ENCODE assay signal across 8 cellular contexts in genomic region chr6:7542878-7543394, GRCh38. TPM values are rescaled to one million over a fixed set of nuclear protein-coding genes. Genes with fewer than 3 reads are reported as not detected.
DNase-seq lines count a peak whose midpoint lies in the region; ATAC-seq and TF ChIP-seq lines count a peak whose summit lies in the region.

No MANE protein-coding gene starts in this region.

- H3K4me3 ChIP-seq in AG09309 (ENCODE audit: control insufficient read depth, low read depth, low read length), result peak overlapping the region; percentile 78
- H3K4me3 ChIP-seq in iPS DF 6.9 (ENCODE audit: low read length), result peak overlapping the region; percentile 82
- peak overlapping the region; percentile 91 for H3K4me3 ChIP-seq in skeletal muscle satellite cell (ENCODE audit: low read length)

- no peaks in the 10 kb centered on the region for H3K36me3 ChIP-seq in iPS DF 6.9 (ENCODE audit: control insufficient read depth, insufficient read depth, low read length)
- H3K36me3 ChIP-seq in skeletal muscle satellite cell (ENCODE audit: insufficient read depth, low read length), result no peaks in the 10 kb centered on the region

- H3K4me1 ChIP-seq in iPS DF 6.9 (ENCODE audit: control insufficient read depth, insufficient read depth, low read length), result peaks cover 3% of the 10 kb centered on the region; the same call in 1 of the 2 replicates
- peaks cover 20% of the 10 kb centered on the region for H3K4me1 ChIP-seq in skeletal muscle satellite cell (ENCODE audit: control insufficient read depth, insufficient read depth, low read length)

- no peaks in the 10 kb centered on the region; the same call in 1 of the 2 replicates for H3K27me3 ChIP-seq in iPS DF 6.9 (ENCODE audit: control insufficient read depth, insufficient read depth, low read length)
- no peaks in the 10 kb centered on the region for H3K27me3 ChIP-seq in skeletal muscle satellite cell (ENCODE audit: control insufficient read depth, insufficient read depth, low read length)

- no peak for ATAC-seq in HG03378 (IDR thresholded peaks at IDR 0.05; ENCODE audit: unreplicated experiment)

- H3K9me3 ChIP-seq in iPS DF 6.9 (ENCODE audit: control insufficient read depth, insufficient read depth, low read length) (no peaks in the 10 kb centered on the region), skeletal muscle satellite cell (replicated peaks; ENCODE audit: low read length) (no peaks in the 10 kb centered on the region)

- H3K4me2 ChIP-seq in skeletal muscle satellite cell (ENCODE audit: low read length), result peak overlapping the region; percentile 95

- no CpG with 5 or more reads among the region's 31 CpGs for WGBS in iPS DF 6.9 (ENCODE audit: insufficient coverage, insufficient read length)

- DNase-seq in AG09309 (ENCODE audit: low read depth) (peak; percentile 46), HT-29 (ENCODE audit: low spot score) (peak; percentile 67), amniotic stem cell (lab: John Stamatoyannopoulos, UW) (peak; percentile 75), iPS DF 6.9 (ENCODE audit: low read depth, low spot score) (no peak), nucleus accumbens (lab: John Stamatoyannopoulos, UW) (no peak), caudate nucleus (lab: John Stamatoyannopoulos, UW) (no peak)

- H3K27ac ChIP-seq in iPS DF 6.9 (ENCODE audit: low read length) (no peak overlapping the region), caudate nucleus (ENCODE audit: low read depth, low read length) (no peak overlapping the region)

- no peak for TF ChIP-seq CTCF in AG09309 (IDR thresholded peaks at IDR 0.05; ENCODE audit: control insufficient read depth, insufficient read depth, low read depth, low read length, missing control alignments)

- peak overlapping the region; percentile 91 for H3K9ac ChIP-seq in skeletal muscle satellite cell (ENCODE audit: low read depth, low read length)

RNA-seq across cellular contexts. Expression of gene DSP, which starts 1.5 kb away (rescaled TPM):
- 28.0 and 29.7 TPM in 2 replicates for total RNA-seq in HT-29 (2014; rRNA removed; shearing (Covaris generic))
- total RNA-seq in skeletal muscle satellite cell (2012; rRNA removed), result 0.76 and 2.4 TPM in 2 replicates

RNA-seq across cellular contexts. Expression of gene SNRNP48, which starts 47.1 kb away (rescaled TPM):
- 7.6 and 9.3 TPM in 2 replicates for total RNA-seq in HT-29 (2014; rRNA removed; shearing (Covaris generic))
- 9.8 and 13.7 TPM in 2 replicates for total RNA-seq in skeletal muscle satellite cell (2012; rRNA removed)

Comparison
In these comparisons a context has a peak if more than half of its experiments do, and no peak if none do; other contexts are left out.
1. DNase-seq: peak in AG09309 (single experiment), HT-29 (single experiment) and amniotic stem cell (single experiment); none in iPS DF 6.9 (single experiment), nucleus accumbens (0 of 56) and caudate nucleus (0 of 61).
2. Peak in every context shown above with its lines, with median percentiles within 50 percentile points of each other: H3K4me3 ChIP-seq.